8 cellular contexts compared by ENCODE assay signal in genomic region chr3:12840591-12841084, GRCh38. TPM values are rescaled to one million over a fixed set of nuclear protein-coding genes. Genes with fewer than 3 reads are reported as not detected.
DNase-seq lines count a peak whose midpoint lies in the region; ATAC-seq and TF ChIP-seq lines count a peak whose summit lies in the region.

No MANE protein-coding gene starts in this region.

- WGBS in esophagus muscularis mucosa = 10% methylated on average over 13 of the region's 13 CpGs
- 7 to 8% (median 7%) methylated on average over 13 of the region's 13 CpGs for WGBS in psoas muscle, 3 donors

- H3K4me1 Mint-ChIP-seq in activated CD4-positive, alpha-beta T cell treated with anti-CD3 and anti-CD28 coated beads, Interleukin-2, amount 10 ng/mL, durations not matched to agents 24 days and 14 days = peaks cover 43% of the 10 kb centered on the region

- POLR2A ChIA-PET in Panc1 (lab: Charles Lee) = no interaction called here

- H3K9me3 Mint-ChIP-seq in activated CD4-positive, alpha-beta T cell treated with anti-CD3 and anti-CD28 coated beads, Interleukin-2, amount 10 ng/mL, durations not matched to agents 24 days and 14 days = no peaks in the 10 kb centered on the region

- peaks cover 40% of the 10 kb centered on the region for H3K36me3 ChIP-seq in Panc1 (ENCODE audit: control insufficient read depth, insufficient read depth, low read length)
- H3K36me3 ChIP-seq in esophagus muscularis mucosa = peaks cover 39 to 45% (median 42%) of the 10 kb centered on the region in 4 donors
- peaks cover 21 to 45% of the 10 kb centered on the region in 2 donors for H3K36me3 ChIP-seq in psoas muscle (ENCODE audit: insufficient read depth in 1 of 2, low read depth in 1 of 2)

- no peak for DNase-seq in activated CD4-positive, alpha-beta T cell treated with anti-CD3 and anti-CD28 coated beads, Interleukin-2, amount 10 ng/mL, durations not matched to agents 24 days and 14 days
- no peak for DNase-seq in activated CD4-positive, alpha-beta T cell treated with anti-CD3 and anti-CD28 coated beads for 1 hour
- DNase-seq in Panc1 (ENCODE audit: low read depth, low spot score) = no peak
- no peak for DNase-seq in esophagus muscularis mucosa (ENCODE audit: extremely low spot score)
- no peak for DNase-seq in psoas muscle
- DNase-seq in AG20443 (ENCODE audit: low spot score) = no peak
- no peak for DNase-seq in medulla oblongata (ENCODE audit: extremely low spot score)
- no peak for DNase-seq in GM13976 (ENCODE audit: low spot score)

- no peaks in the 10 kb centered on the region for H3K27me3 ChIP-seq in Panc1 (ENCODE audit: control insufficient read depth, insufficient read depth, low read length)
- H3K27me3 ChIP-seq in esophagus muscularis mucosa = peaks cover 0 to 5% (median 0%) of the 10 kb centered on the region in 4 donors
- no peaks in the 10 kb centered on the region for H3K27me3 ChIP-seq in psoas muscle (ENCODE audit: insufficient read depth in 3 of 3, low read length in 2 of 3)

- TF ChIP-seq CTCF in Panc1 (IDR thresholded peaks at IDR 0.05) (no peak), esophagus muscularis mucosa (IDR thresholded peaks at IDR 0.05) (no peak), psoas muscle (IDR thresholded peaks at IDR 0.05) (no peak), GM13976 (IDR thresholded peaks at IDR 0.05; ENCODE audit: borderline replicate concordance, control extremely low read depth, extremely low read depth, insufficient read depth, missing control alignments) (no peak)

- no peak for TF ChIP-seq EP300 in esophagus muscularis mucosa (IDR thresholded peaks at IDR 0.05)

- intact Hi-C loops in activated CD4-positive, alpha-beta T cell treated with anti-CD3 and anti-CD28 coated beads, Interleukin-2, amount 10 ng/mL, durations not matched to agents 24 days and 14 days (cut with micrococcal nuclease) = loop anchor here (1.0 to 5.0 kb wide), 4 partner anchors 30 to 1282 kb away; partner anchors contain the start of genes CHCHD4, MKRN2 and RAF1
- intact Hi-C loops in Panc1 (cut with micrococcal nuclease; ENCODE audit: unreplicated experiment) = no loop called here
- intact Hi-C loops in esophagus muscularis mucosa (cut with DNase I) = loop anchor here (5.0 kb wide), 1 partner anchor 133 kb away; no protein-coding TSS in a partner anchor
- intact Hi-C loops in psoas muscle (cut with DNase I) = no loop called here

- H3K27me3 Mint-ChIP-seq in activated CD4-positive, alpha-beta T cell treated with anti-CD3 and anti-CD28 coated beads, Interleukin-2, amount 10 ng/mL, durations not matched to agents 24 days and 14 days = no peaks in the 10 kb centered on the region

- H3K27ac ChIP-seq in Panc1 (ENCODE audit: low read length) = peak overlapping the region; percentile 93
- peak overlapping the region; percentile 86 to 93 (median 90) for H3K27ac ChIP-seq in esophagus muscularis mucosa (replicated peaks in 1 of 4)
- peak overlapping the region; percentile 85 for H3K27ac ChIP-seq in psoas muscle

- BruUV-seq in Panc1 (replicated peaks; lab: Mats Ljungman, UMichigan) = no TSS peak

- CTCF ChIA-PET in Panc1 (lab: Charles Lee) = interaction anchor here (0.5 to 1.8 kb wide), 2 partner anchors 30 to 204 kb away, joined by 3 to 6 read pairs; no protein-coding TSS in a partner anchor

- H3K4me3 ChIP-seq in Panc1 (ENCODE audit: low read depth in 2 of 2, low read length in 2 of 2) (peak overlapping the region; percentile 96 to 99), esophagus muscularis mucosa (peak overlapping the region; percentile 74 to 97 (median 86)), psoas muscle (peak overlapping the region; percentile 98)

- H3K36me3 Mint-ChIP-seq in activated CD4-positive, alpha-beta T cell treated with anti-CD3 and anti-CD28 coated beads, Interleukin-2, amount 10 ng/mL, durations not matched to agents 24 days and 14 days (ENCODE audit: low read depth) = peaks cover 56% of the 10 kb centered on the region

- H3K9me3 ChIP-seq in Panc1 (ENCODE audit: control insufficient read depth, insufficient read depth, low read depth, low read length) = no peaks in the 10 kb centered on the region
- no peaks in the 10 kb centered on the region for H3K9me3 ChIP-seq in esophagus muscularis mucosa
- no peaks in the 10 kb centered on the region for H3K9me3 ChIP-seq in psoas muscle

- peak overlapping the region; percentile 99 for H3K27ac Mint-ChIP-seq in activated CD4-positive, alpha-beta T cell treated with anti-CD3 and anti-CD28 coated beads, Interleukin-2, amount 10 ng/mL, durations not matched to agents 24 days and 14 days

- H3K4me1 ChIP-seq in Panc1 (ENCODE audit: control insufficient read depth, insufficient read depth, low read length) (peaks cover 19% of the 10 kb centered on the region), esophagus muscularis mucosa (peaks cover 32 to 50% (median 43%) of the 10 kb centered on the region in 4 donors), psoas muscle (peaks cover 41% of the 10 kb centered on the region)

- H3K4me3 Mint-ChIP-seq in activated CD4-positive, alpha-beta T cell treated with anti-CD3 and anti-CD28 coated beads, Interleukin-2, amount 10 ng/mL, durations not matched to agents 24 days and 14 days = peak overlapping the region; percentile 97

- TF ChIP-seq POLR2A in esophagus muscularis mucosa (IDR thresholded peaks at IDR 0.05; ENCODE audit: low read depth) = no peak

- ATAC-seq in Panc1 = no peak
- ATAC-seq in psoas muscle = peak; percentile 1 to 17 (median 5)

- in situ Hi-C loops in Panc1 (cut with HindIII; ENCODE audit: low pct_unique_long_range_greater_than_20kb, low sequenced_read_pairs) = no loop called here
- in situ Hi-C loops in GM13976 (cut with MboI; ENCODE audit: low sequenced_read_pairs, unreplicated experiment) = no loop called here

RNA-seq across cellular contexts. Expression of gene RPL32, which starts 0.7 kb away (rescaled TPM):
- 2,085 and 2,113 TPM in 2 replicates for total RNA-seq in activated CD4-positive, alpha-beta T cell treated with anti-CD3 and anti-CD28 coated beads, Interleukin-2, amount 10 ng/mL, durations not matched to agents 24 days and 14 days
- total RNA-seq in Panc1 (2021; ENCODE audit: unreplicated experiment) (794 TPM), esophagus muscularis mucosa (1,000 to 10,000 TPM in 2 of 4 donors, 100 to 1,000 TPM in 2; 784 to 1,554 (median 1,100) TPM), psoas muscle (1,000 to 10,000 TPM; 1,418 to 1,919 (median 1,477) TPM)
- 1,133 TPM for polyA plus RNA-seq in Panc1 (2012; ENCODE audit: insufficient read length)
- 1,000 to 10,000 TPM; 2,325 to 2,939 (median 2,347) TPM for polyA plus RNA-seq in psoas muscle

RNA-seq across cellular contexts. Expression of gene CAND2, which starts 44.2 kb away (rescaled TPM):
- total RNA-seq in activated CD4-positive, alpha-beta T cell treated with anti-CD3 and anti-CD28 coated beads, Interleukin-2, amount 10 ng/mL, durations not matched to agents 24 days and 14 days = 0.71 and 0.75 TPM in 2 replicates
- 0.13 TPM for total RNA-seq in Panc1 (2021; ENCODE audit: unreplicated experiment)
- 0.30 TPM for polyA plus RNA-seq in Panc1 (2012; ENCODE audit: insufficient read length)
- 10 to 100 TPM; 10.8 to 26.8 (median 19.6) TPM for total RNA-seq in esophagus muscularis mucosa
- 100 to 1,000 TPM; 128 to 220 (median 138) TPM for total RNA-seq in psoas muscle
- 10 to 100 TPM in 2 of 3 donors, 1 to 10 TPM in 1; 3.7 to 65.3 (median 48.8) TPM for polyA plus RNA-seq in psoas muscle

Comparison
In these comparisons a context has a peak if more than half of its experiments do, and no peak if none do; other contexts are left out.
1. intact Hi-C loops: an anchor here in activated CD4-positive, alpha-beta T cell treated with anti-CD3 and anti-CD28 coated beads, Interleukin-2, amount 10 ng/mL, durations not matched to agents 24 days and 14 days (1.0 to 5.0 kb wide) and esophagus muscularis mucosa (5.0 kb wide); none called in Panc1 and psoas muscle.